In the genomic region with DNA sequence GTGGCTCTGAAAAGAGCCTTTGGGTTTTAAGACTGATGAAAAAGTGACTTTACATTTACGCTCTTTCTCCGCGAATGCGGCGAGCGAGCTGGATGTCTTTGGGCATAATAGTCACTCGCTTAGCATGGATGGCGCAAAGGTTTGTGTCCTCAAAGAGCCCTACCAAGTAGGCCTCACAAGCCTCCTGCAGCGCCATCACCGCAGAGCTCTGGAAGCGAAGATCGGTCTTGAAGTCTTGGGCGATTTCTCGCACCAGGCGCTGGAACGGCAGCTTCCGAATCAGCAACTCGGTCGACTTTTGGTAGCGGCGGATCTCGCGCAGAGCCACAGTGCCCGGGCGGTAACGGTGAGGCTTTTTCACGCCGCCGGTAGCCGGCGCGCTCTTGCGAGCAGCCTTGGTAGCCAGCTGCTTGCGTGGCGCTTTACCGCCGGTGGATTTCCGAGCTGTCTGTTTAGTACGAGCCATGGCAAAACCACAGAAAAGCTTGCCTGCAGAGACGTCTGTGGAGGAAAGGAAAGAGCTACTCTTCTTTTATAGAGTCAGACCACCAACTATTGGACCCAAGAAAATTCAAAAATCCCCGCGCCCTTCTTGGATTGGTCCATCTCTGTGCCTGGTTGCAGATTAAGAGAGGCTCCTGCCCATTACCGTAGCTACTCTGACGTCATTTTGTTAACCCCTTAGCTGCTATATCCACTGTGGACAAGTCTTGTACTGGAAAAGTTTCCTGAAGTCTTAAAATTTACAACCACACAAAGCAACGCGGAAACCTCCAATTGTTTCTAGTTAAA, we compare ENCODE assay signal across 8 cellular contexts. TPM values are rescaled to one million over a fixed set of nuclear protein-coding genes. Genes with fewer than 3 reads are reported as not detected.
DNase-seq lines count a peak whose midpoint lies in the region; TF ChIP-seq lines count a peak whose summit lies in the region.

No MANE protein-coding gene starts in this region.

- H3K4me3 Mint-ChIP-seq in neural progenitor cell: peak overlapping the region; percentile 95
- H3K4me3 Mint-ChIP-seq in type B pancreatic cell: peak overlapping the region; percentile 94

- peaks cover 11% of the 10 kb centered on the region for H3K27me3 Mint-ChIP-seq in neural progenitor cell (ENCODE audit: insufficient read depth, low read depth)
- peaks cover 4% of the 10 kb centered on the region for H3K27me3 Mint-ChIP-seq in type B pancreatic cell

- H3F3A ChIP-seq in MM.1S (ENCODE audit: insufficient read depth, low read length) (peaks cover 47% of the 10 kb centered on the region), neural progenitor cell (ENCODE audit: low read depth) (peaks cover 81% of the 10 kb centered on the region)

- no peaks in the 10 kb centered on the region for H4K20me1 ChIP-seq in MM.1S (ENCODE audit: insufficient read depth, low read length)
- peaks cover 3% of the 10 kb centered on the region for H4K20me1 ChIP-seq in neural progenitor cell (ENCODE audit: low read depth)

- H2AFZ ChIP-seq in MM.1S (ENCODE audit: low read length): peak overlapping the region; percentile 14; the same call in 1 of the 2 replicates
- H2AFZ ChIP-seq in neural progenitor cell (replicated peaks): no peak overlapping the region

- peak overlapping the region; percentile 63 for H3K27ac ChIP-seq in HEK293 (ENCODE audit: extremely low read depth, low read depth, low read length)
- peak overlapping the region; percentile 98 for H3K27ac ChIP-seq in MM.1S (ENCODE audit: low read length)
- H3K27ac ChIP-seq in neural progenitor cell: peak overlapping the region; percentile 92

- CTCF ChIA-PET in HEK293 (lab: Yijun Ruan, JAX): interaction anchor here (0.5 to 7.2 kb wide), 13 partner anchors 9 to 520 kb away, joined by 3 to 64 read pairs (median 4); a partner anchor contains a TSS

- H3K4me2 ChIP-seq in MM.1S (ENCODE audit: low read depth, low read length): peak overlapping the region; percentile 97
- H3K4me2 ChIP-seq in neural progenitor cell: peak overlapping the region; percentile 91

- peak overlapping the region; percentile 71 for H3K4me3 ChIP-seq in HEK293 (ENCODE audit: low read depth, low read length)
- peak overlapping the region; percentile 69 for H3K4me3 ChIP-seq in MM.1S (ENCODE audit: low read length)
- H3K4me3 ChIP-seq in neural progenitor cell: peak overlapping the region; percentile 68

- TF ChIP-seq CTCF in HEK293 (tag by site-specific recombination; IDR thresholded peaks at IDR 0.05): peak; percentile 85
- TF ChIP-seq CTCF in MM.1S (IDR thresholded peaks at IDR 0.05; ENCODE audit: low read length): peak; percentile 19; the same call in 1 of the 2 replicates
- TF ChIP-seq CTCF in neural progenitor cell (IDR thresholded peaks at IDR 0.05): no peak
- peak; percentile 8 for TF ChIP-seq CTCF in type B pancreatic cell (conservative IDR thresholded peaks at IDR 0.05)

- peaks cover 2% of the 10 kb centered on the region for H3K36me3 Mint-ChIP-seq in neural progenitor cell
- no peaks in the 10 kb centered on the region for H3K36me3 Mint-ChIP-seq in type B pancreatic cell

- H3K9me3 Mint-ChIP-seq in neural progenitor cell (no peaks in the 10 kb centered on the region), type B pancreatic cell (no peaks in the 10 kb centered on the region)

- H3K4me1 Mint-ChIP-seq in neural progenitor cell (peaks cover 63% of the 10 kb centered on the region), type B pancreatic cell (ENCODE audit: unreplicated experiment) (peaks cover 39% of the 10 kb centered on the region)

- peaks cover 12% of the 10 kb centered on the region for H3K4me1 ChIP-seq in HEK293 (ENCODE audit: control insufficient read depth, insufficient read depth, low read length)
- peaks cover 30% of the 10 kb centered on the region for H3K4me1 ChIP-seq in MM.1S (ENCODE audit: low read length)
- H3K4me1 ChIP-seq in neural progenitor cell: peaks cover 44% of the 10 kb centered on the region

- H3K36me3 ChIP-seq in HEK293 (ENCODE audit: control insufficient read depth in 2 of 2, insufficient read depth in 1 of 2, low read length in 2 of 2): no peaks in the 10 kb centered on the region
- H3K36me3 ChIP-seq in MM.1S (replicated peaks; ENCODE audit: insufficient read depth, low read length): no peaks in the 10 kb centered on the region
- no peaks in the 10 kb centered on the region for H3K36me3 ChIP-seq in neural progenitor cell

- no peaks in the 10 kb centered on the region for H3K9me2 ChIP-seq in MM.1S (replicated peaks; ENCODE audit: insufficient read depth, low read length)

- POLR2A ChIA-PET in HEK293 (lab: Yijun Ruan, JAX): interaction anchor here (0.6 to 6.0 kb wide), 47 partner anchors 9 to 1861 kb away, joined by 3 to 336 read pairs (median 5); a partner anchor contains a TSS

- DNase-seq in GM04504 (ENCODE audit: low read depth) (peak; percentile 86), MM.1S (peak; percentile 98), SHP77 treated with DMSO at 0.1 percent for 48 hours (lab: John Stamatoyannopoulos, UW) (peak; percentile 92), foreskin melanocyte (peak; percentile 99), neural progenitor cell (ENCODE audit: low spot score) (peak; percentile 97), type B pancreatic cell (ENCODE audit: extremely low spot score, unreplicated experiment) (peak; percentile 86)
- DNase-seq in activated naive CD4-positive, alpha-beta T cell treated with Interleukin-2 at 50 U/mL for 16 hours: peak; percentile 81

- H3K9me3 ChIP-seq in HEK293 (ENCODE audit: control insufficient read depth, insufficient read depth, low read depth, low read length): no peaks in the 10 kb centered on the region
- no peaks in the 10 kb centered on the region for H3K9me3 ChIP-seq in MM.1S (replicated peaks; ENCODE audit: insufficient read depth, low read length)
- no peaks in the 10 kb centered on the region for H3K9me3 ChIP-seq in neural progenitor cell (ENCODE audit: low read depth)

- H3K27me3 ChIP-seq in MM.1S (replicated peaks; ENCODE audit: insufficient read depth, low read length) (no peaks in the 10 kb centered on the region), neural progenitor cell (no peaks in the 10 kb centered on the region)

- peak overlapping the region; percentile 51 for H3K27ac Mint-ChIP-seq in neural progenitor cell
- H3K27ac Mint-ChIP-seq in type B pancreatic cell: peak overlapping the region; percentile 98

- H3K9ac ChIP-seq in MM.1S (ENCODE audit: low read length): peak overlapping the region; percentile 86
- H3K9ac ChIP-seq in neural progenitor cell: peak overlapping the region; percentile 61

- H3K79me2 ChIP-seq in MM.1S (ENCODE audit: low read length) (no peaks in the 10 kb centered on the region), neural progenitor cell (ENCODE audit: low read depth) (peaks cover 5% of the 10 kb centered on the region)

TF ChIP-seq in HEK293, 187 proteins besides CTCF, POLR2A, EP300 and RAD21 (continues in another document):
- no peak for TF ChIP-seq ZNF354C (tag by site-specific recombination; IDR thresholded peaks at IDR 0.05; ENCODE audit: borderline replicate concordance, low read depth)
- no peak for TF ChIP-seq TCF7L2 (IDR thresholded peaks at IDR 0.05; ENCODE audit: borderline replicate concordance, low read depth, low read length)
- TF ChIP-seq, protein P1, sequence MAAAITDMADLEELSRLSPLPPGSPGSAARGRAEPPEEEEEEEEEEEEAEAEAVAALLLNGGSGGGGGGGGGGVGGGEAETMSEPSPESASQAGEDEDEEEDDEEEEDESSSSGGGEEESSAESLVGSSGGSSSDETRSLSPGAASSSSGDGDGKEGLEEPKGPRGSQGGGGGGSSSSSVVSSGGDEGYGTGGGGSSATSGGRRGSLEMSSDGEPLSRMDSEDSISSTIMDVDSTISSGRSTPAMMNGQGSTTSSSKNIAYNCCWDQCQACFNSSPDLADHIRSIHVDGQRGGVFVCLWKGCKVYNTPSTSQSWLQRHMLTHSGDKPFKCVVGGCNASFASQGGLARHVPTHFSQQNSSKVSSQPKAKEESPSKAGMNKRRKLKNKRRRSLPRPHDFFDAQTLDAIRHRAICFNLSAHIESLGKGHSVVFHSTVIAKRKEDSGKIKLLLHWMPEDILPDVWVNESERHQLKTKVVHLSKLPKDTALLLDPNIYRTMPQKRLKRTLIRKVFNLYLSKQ (tag by site-specific recombination; IDR thresholded peaks at IDR 0.05; ENCODE audit: borderline replicate concordance): no peak
- TF ChIP-seq ZNF157 (tag by site-specific recombination; IDR thresholded peaks at IDR 0.05): no peak
- no peak for TF ChIP-seq ZNF211 (tag by site-specific recombination; IDR thresholded peaks at IDR 0.05; ENCODE audit: low read depth)
- no peak for TF ChIP-seq SETDB1 (IDR thresholded peaks at IDR 0.05; ENCODE audit: insufficient read length, low read length)
- TF ChIP-seq BCL11B (tag by site-specific recombination; IDR thresholded peaks at IDR 0.05; ENCODE audit: low read depth): no peak
- TF ChIP-seq, protein P2, sequence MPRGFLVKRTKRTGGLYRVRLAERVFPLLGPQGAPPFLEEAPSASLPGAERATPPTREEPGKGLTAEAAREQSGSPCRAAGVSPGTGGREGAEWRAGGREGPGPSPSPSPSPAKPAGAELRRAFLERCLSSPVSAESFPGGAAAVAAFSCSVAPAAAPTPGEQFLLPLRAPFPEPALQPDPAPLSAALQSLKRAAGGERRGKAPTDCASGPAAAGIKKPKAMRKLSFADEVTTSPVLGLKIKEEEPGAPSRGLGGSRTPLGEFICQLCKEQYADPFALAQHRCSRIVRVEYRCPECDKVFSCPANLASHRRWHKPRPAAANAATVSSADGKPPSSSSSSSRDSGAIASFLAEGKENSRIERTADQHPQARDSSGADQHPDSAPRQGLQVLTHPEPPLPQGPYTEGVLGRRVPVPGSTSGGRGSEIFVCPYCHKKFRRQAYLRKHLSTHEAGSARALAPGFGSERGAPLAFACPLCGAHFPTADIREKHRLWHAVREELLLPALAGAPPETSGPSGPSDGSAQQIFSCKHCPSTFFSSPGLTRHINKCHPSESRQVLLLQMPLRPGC (tag by site-specific recombination; IDR thresholded peaks at IDR 0.05): peak; percentile 33; the same call in 1 of the 2 replicates
- TF ChIP-seq ZNF621 (tag by site-specific recombination; IDR thresholded peaks at IDR 0.05): peak; percentile 92
- peak; percentile 52; the same call in 1 of the 2 replicates for TF ChIP-seq ZNF843 (tag by site-specific recombination; IDR thresholded peaks at IDR 0.05)
- TF ChIP-seq ZNF366 (tag by site-specific recombination; conservative IDR thresholded peaks at IDR 0.05): peak; percentile 85
- TF ChIP-seq ZSCAN23 (tag by site-specific recombination; IDR thresholded peaks at IDR 0.05): no peak; the same call in 1 of the 2 replicates
- TF ChIP-seq ZSCAN30 (tag by site-specific recombination; IDR thresholded peaks at IDR 0.05): peak; percentile 73; the same call in 1 of the 2 replicates
- TF ChIP-seq ZNF558 (tag by site-specific recombination; IDR thresholded peaks at IDR 0.05): peak; percentile 47; the same call in 1 of the 2 replicates

RNA-seq across cellular contexts. Expression of gene HFE, which starts 55.4 kb away (rescaled TPM):
- 0.43 and 1.5 TPM in 2 replicates for total RNA-seq in neural progenitor cell (ENCODE audit: low replicate concordance)
- 2.2 and 2.6 TPM in 2 replicates for total RNA-seq in type B pancreatic cell (ENCODE audit: low replicate concordance)

Comparison
In these comparisons a context has a peak if more than half of its experiments do, and no peak if none do; other contexts are left out.
1. Peak in every context shown above with its lines: DNase-seq, H3K4me3 ChIP-seq and H3K27ac ChIP-seq.